In genomic region chr1:119712342-119713038, GRCh38 we compare ENCODE assay signal across 9 cellular contexts. TPM values are rescaled to one million over a fixed set of nuclear protein-coding genes. Genes with fewer than 3 reads are reported as not detected.
A peak's percentile ranks its signal among the peaks of the same experiment; 100 is the strongest.
DNase-seq lines count a peak whose midpoint lies in the region; ATAC-seq, FAIRE-seq and TF ChIP-seq lines count a peak whose summit lies in the region.
"Had no signal": no experiment of that assay in that cellular context is flagged by ENCODE, and none has a peak within 500 bp of the region (broad histone marks: within the 10 kb centered on the region; RNA-seq: fewer than 3 reads in every experiment).

No MANE protein-coding gene starts in this region.

- peaks cover 27 to 31% of the 10 kb centered on the region in 2 experiments for H4K20me1 ChIP-seq in H1 (replicated peaks in 1 of 2; ENCODE audit: control insufficient read depth in 1 of 2, insufficient read depth in 2 of 2, low read length in 2 of 2)

- no peak overlapping the region for H3K14ac ChIP-seq in H1 (ENCODE audit: insufficient read length)

- H3K9me3 ChIP-seq in H1 (ENCODE audit: insufficient read depth in 2 of 2, low read depth in 1 of 2, low read length in 1 of 2) = no peaks in the 10 kb centered on the region
- H3K9me3 ChIP-seq in mesodermal cell (ENCODE audit: control insufficient read depth, low read length) = no peaks in the 10 kb centered on the region

- no peak overlapping the region for H2BK20ac ChIP-seq in H1 (ENCODE audit: low read length)

- FAIRE-seq in H1 (lab: Jason Lieb, UNC) = no peak
- FAIRE-seq: colon had no signal

- peak overlapping the region; percentile 89; the same call in 1 of the 2 replicates for H2BK12ac ChIP-seq in H1 (ENCODE audit: low read depth, low read length)

- no peak overlapping the region; the same call in 1 of the 2 replicates for H2BK15ac ChIP-seq in H1 (ENCODE audit: low read length)

- 2% methylated on average over 38 of the region's 51 CpGs; no CpG with 5 or more reads in 1 of the 2 experiments for WGBS in H1 (ENCODE audit: extremely low coverage in 1 of 2, insufficient coverage in 1 of 2, insufficient read length in 1 of 2, insufficient replicate concordance in 2 of 2, low coverage in 1 of 2, low lambda C conversion rate in 2 of 2, missing lambda C conversion rate in 1 of 2), 2 experiments
- 0 to 1% methylated on average over 12 to 42 of the region's 51 CpGs for WGBS in mesodermal cell (ENCODE audit: insufficient coverage in 2 of 2), 2 experiments

- H3K4me2 ChIP-seq in H1 (ENCODE audit: insufficient read depth in 1 of 2, low read depth in 2 of 2, low read length in 2 of 2) = peak overlapping the region; percentile 87 to 95

- H3K36me3 ChIP-seq in H1 (ENCODE audit: control insufficient read depth in 2 of 4, insufficient read depth in 4 of 4, low read length in 3 of 4) = peaks cover 0 to 25% (median 0%) of the 10 kb centered on the region in 4 experiments; a peak in 1 of 8 replicates
- H3K36me3 ChIP-seq in mesodermal cell (ENCODE audit: control insufficient read depth, insufficient read depth, low read length) = no peaks in the 10 kb centered on the region

- H2AFZ ChIP-seq in H1 (ENCODE audit: low read length) = no peak overlapping the region

- POLR2A ChIA-PET in HEK293T (lab: Yijun Ruan, JAX) (interaction anchor here (1.2 to 2.7 kb wide), 19 partner anchors 9 to 467 kb away, joined by 3 to 27 read pairs (median 6); partner anchors contain the start of gene ZNF697), H1 (lab: Charles Lee; ENCODE audit: partially characterized antibody) (interaction anchor here (0.7 to 9.5 kb wide), 34 partner anchors 10 to 156 kb away, joined by 3 to 425 read pairs (median 8); partner anchors contain the start of genes HMGCS2 and ZNF697)

- peak overlapping the region; percentile 99 for H4K5ac ChIP-seq in H1 (ENCODE audit: insufficient read length, low read depth, low read length)

- peaks cover 13% of the 10 kb centered on the region for H3K79me1 ChIP-seq in H1 (ENCODE audit: low read depth, low read length)

- CTCF ChIA-PET in HEK293T (lab: Yijun Ruan, JAX) = interaction anchor here (1.0 to 1.6 kb wide), 3 partner anchors 17 to 65 kb away, joined by 4 to 6 read pairs (median 5); partner anchors contain the start of gene ZNF697
- CTCF ChIA-PET in H1 (lab: Charles Lee; ENCODE audit: partially characterized antibody) = interaction anchor here (1.2 to 7.5 kb wide), 6 partner anchors 12 to 101 kb away, joined by 3 to 67 read pairs (median 6); no protein-coding TSS in a partner anchor

- peak overlapping the region; percentile 88 to 97 (median 94) for H3K9ac ChIP-seq in H1 (replicated peaks in 1 of 4; ENCODE audit: extremely low read depth in 1 of 4, low read depth in 3 of 4, low read length in 3 of 4)

- peak; percentile 82 to 86 for TF ChIP-seq POLR2A in H1 (IDR thresholded peaks at IDR 0.05; ENCODE audit: control extremely low read depth in 1 of 2, low read depth in 2 of 2, low read length in 2 of 2)

- H3K27me3 ChIP-seq in H1 (replicated peaks in 1 of 4; ENCODE audit: control insufficient read depth in 3 of 4, extremely low read depth in 1 of 4, insufficient read depth in 3 of 4, low read length in 3 of 4) = no peaks in the 10 kb centered on the region

- H3K4me3 ChIP-seq in H1 (ENCODE audit: extremely low read depth in 1 of 4, insufficient read depth in 2 of 4, low read depth in 3 of 4, low read length in 4 of 4) (peak overlapping the region; percentile 85 to 99 (median 99)), mesodermal cell (ENCODE audit: extremely low read depth, insufficient read depth, low read length, poor library complexity, severe bottlenecking) (peak overlapping the region; percentile 92)

- no peak overlapping the region for H3K23ac ChIP-seq in H1 (ENCODE audit: insufficient read length)

- peak overlapping the region; percentile 93 for H3K56ac ChIP-seq in H1 (replicated peaks; ENCODE audit: insufficient read length, low read depth, low read length)

- H3K27ac ChIP-seq in H1 (ENCODE audit: low read depth, low read length) = peak overlapping the region; percentile 89
- H3K27ac ChIP-seq in mesodermal cell (ENCODE audit: low read depth, low read length, severe bottlenecking) = peak overlapping the region; percentile 95

- peak overlapping the region; percentile 93 for H3K18ac ChIP-seq in H1 (ENCODE audit: extremely low read depth, low read length)

- TF ChIP-seq RAD21 in H1 (IDR thresholded peaks at IDR 0.05 in 1 of 2, conservative IDR thresholded peaks at IDR 0.05 in 1 of 2; ENCODE audit: low read depth in 2 of 2, low read length in 2 of 2) = no peak

- H2BK5ac ChIP-seq in H1 (ENCODE audit: low read depth, low read length) = peak overlapping the region; percentile 95

- no peak for TF ChIP-seq CTCF in H1 (IDR thresholded peaks at IDR 0.05; ENCODE audit: control extremely low read depth in 1 of 3, insufficient read depth in 1 of 3, low read depth in 1 of 3, low read length in 3 of 3)

- peaks cover 14 to 32% (median 20%) of the 10 kb centered on the region in 4 experiments for H3K4me1 ChIP-seq in H1 (replicated peaks in 1 of 4; ENCODE audit: control insufficient read depth in 3 of 4, insufficient read depth in 4 of 4, low read length in 3 of 4)
- peaks cover 20% of the 10 kb centered on the region for H3K4me1 ChIP-seq in mesodermal cell (ENCODE audit: control insufficient read depth, insufficient read depth, low read length, poor library complexity, severe bottlenecking)

- peak overlapping the region; percentile 19 for H2BK120ac ChIP-seq in H1 (replicated peaks; ENCODE audit: low read depth, low read length)

- peaks cover 38 to 56% of the 10 kb centered on the region in 2 experiments for H3K79me2 ChIP-seq in H1 (ENCODE audit: control insufficient read depth in 1 of 2, insufficient read depth in 2 of 2, low read length in 2 of 2)

- H2AK5ac ChIP-seq in H1 (ENCODE audit: low read depth, low read length) = peak overlapping the region; percentile 94; the same call in 1 of the 2 replicates

- DNase-seq in DMS 273 treated with DMSO at 0.1 percent for 48 hours (lab: John Stamatoyannopoulos, UW) (peak; percentile 76), HEK293T (ENCODE audit: extremely low spot score) (peak; percentile 86), NCI-H2107 (lab: John Stamatoyannopoulos, UW) (peak; percentile 58), H1 (ENCODE audit: low read depth in 1 of 2, low spot score in 2 of 2) (peak in 1 of 2 experiments; percentile 83)
- peak; percentile 76 for DNase-seq in activated CD4-positive, alpha-beta T cell treated with anti-CD3 and anti-CD28 coated beads for 48 hours
- DNase-seq in stimulated activated CD8-positive, alpha-beta memory T cell treated with anti-CD3 and anti-CD28 coated beads, Interleukin-4, amount 100 ng/mL, for 48 hours = peak; percentile 79

- H3K23me2 ChIP-seq in H1 (ENCODE audit: low read depth, low read length) = peaks cover 12% of the 10 kb centered on the region

- H3K4ac ChIP-seq in H1 (replicated peaks; ENCODE audit: insufficient read length, low read depth, low read length) = peak overlapping the region; percentile 99

- H4K8ac ChIP-seq in H1 (ENCODE audit: extremely low read depth, insufficient read depth, low read length) = peak overlapping the region; percentile 97

- no peak for ATAC-seq in GM18873 (IDR thresholded peaks at IDR 0.05; ENCODE audit: low FRiP score, unreplicated experiment)

- H4K91ac ChIP-seq in H1 (replicated peaks; ENCODE audit: insufficient read length, low read length) = peak overlapping the region; percentile 75

- TF ChIP-seq EP300 in H1 (IDR thresholded peaks at IDR 0.05; ENCODE audit: borderline replicate concordance in 1 of 2, low read depth in 2 of 2, low read length in 2 of 2) = no peak

TF ChIP-seq in HEK293T, 16 proteins besides CTCF, POLR2A, EP300 and RAD21 (continues in another document):
- TF ChIP-seq PKNOX1 (IDR thresholded peaks at IDR 0.05) = peak; percentile 83

TF ChIP-seq in H1, 55 proteins besides CTCF, POLR2A, EP300 and RAD21 (continues in another document):
- TF ChIP-seq ZNF274 (IDR thresholded peaks at IDR 0.05; ENCODE audit: borderline replicate concordance, extremely low read depth, low read length) (no peak), KDM1A (IDR thresholded peaks at IDR 0.05; ENCODE audit: borderline replicate concordance, low read length) (no peak), SIRT6 (IDR thresholded peaks at IDR 0.05; ENCODE audit: low read length) (no peak), POU5F1 (IDR thresholded peaks at IDR 0.05; ENCODE audit: low read depth, low read length) (no peak), POLR2AphosphoS5 (IDR thresholded peaks at IDR 0.05; ENCODE audit: low read depth, low read length) (peak; percentile 88), SRF (IDR thresholded peaks at IDR 0.05; ENCODE audit: low read depth, low read length) (no peak), GTF2F1 (IDR thresholded peaks at IDR 0.05; ENCODE audit: borderline replicate concordance, low read depth, low read length) (peak; percentile 62; the same call in 1 of the 2 replicates), EGR1 (IDR thresholded peaks at IDR 0.05; ENCODE audit: borderline replicate concordance, low read depth, low read length) (no peak), CTBP2 (IDR thresholded peaks at IDR 0.05; ENCODE audit: borderline replicate concordance, insufficient read depth, insufficient read length, low read length) (no peak), TBP (IDR thresholded peaks at IDR 0.05; ENCODE audit: low read depth, low read length) (peak; percentile 70; the same call in 1 of the 2 replicates)

RNA-seq across cellular contexts. Expression of gene PHGDH, which starts 0.8 kb away (rescaled TPM):
- 674 and 687 TPM in 2 replicates for total RNA-seq in H1 (2021; fragmentation: NEBNext Ultra II Directional; extraction: Animal tissue kit (Norgen Biotek cat#: 25700))
- polyA plus RNA-seq in H1 (2011; rRNA removed) = 358 and 537 TPM in 2 replicates
- polyA plus RNA-seq in H1 (2011; cell fraction: cytosol; rRNA removed) = 435 TPM
- polyA plus RNA-seq in H1 (2011; cell fraction: nucleus; rRNA removed) = 524 TPM
- polyA plus RNA-seq in H1 (2012, experiment 1 of 2) = 723 to 793 TPM (median 760 TPM) in 4 replicates
- polyA plus RNA-seq in H1 (2012, experiment 2 of 2) = 849 TPM
- 237 TPM for polyA plus RNA-seq in H1 (2013, experiment 1 of 2)
- polyA plus RNA-seq in H1 (2013, experiment 2 of 2) = 221 TPM
- polyA minus RNA-seq in H1 (2011; rRNA and poly(A)+ RNA removed) = 445 and 464 TPM in 2 replicates
- 207 TPM for polyA minus RNA-seq in H1 (2011; cell fraction: cytosol; rRNA and poly(A)+ RNA removed)
- 241 TPM for polyA minus RNA-seq in H1 (2011; cell fraction: nucleus; rRNA and poly(A)+ RNA removed)
- 305 TPM for polyA plus RNA-seq in mesodermal cell (2013, experiment 1 of 2)
- polyA plus RNA-seq in mesodermal cell (2013, experiment 2 of 2) = 308 TPM

RNA-seq across cellular contexts. Expression of gene HMGCS2, which starts 56.2 kb away (rescaled TPM):
- not detected in 2 replicates for total RNA-seq in H1 (2021; fragmentation: NEBNext Ultra II Directional; extraction: Animal tissue kit (Norgen Biotek cat#: 25700))
- not detected in 2 replicates for polyA plus RNA-seq in H1 (2011; rRNA removed)
- not detected for polyA plus RNA-seq in H1 (2011; cell fraction: cytosol; rRNA removed)
- polyA plus RNA-seq in H1 (2011; cell fraction: nucleus; rRNA removed) = not detected
- not detected in 4 replicates for polyA plus RNA-seq in H1 (2012, experiment 1 of 2)
- polyA plus RNA-seq in H1 (2012, experiment 2 of 2) = not detected
- not detected for polyA plus RNA-seq in H1 (2013, experiment 1 of 2)
- not detected for polyA plus RNA-seq in H1 (2013, experiment 2 of 2)
- polyA minus RNA-seq in H1 (2011; rRNA and poly(A)+ RNA removed) = not detected in 2 replicates
- not detected for polyA minus RNA-seq in H1 (2011; cell fraction: cytosol; rRNA and poly(A)+ RNA removed)
- not detected for polyA minus RNA-seq in H1 (2011; cell fraction: nucleus; rRNA and poly(A)+ RNA removed)
- not detected for polyA plus RNA-seq in mesodermal cell (2013, experiment 1 of 2)
- polyA plus RNA-seq in mesodermal cell (2013, experiment 2 of 2) = 0.40 TPM
